In the genomic region with DNA sequence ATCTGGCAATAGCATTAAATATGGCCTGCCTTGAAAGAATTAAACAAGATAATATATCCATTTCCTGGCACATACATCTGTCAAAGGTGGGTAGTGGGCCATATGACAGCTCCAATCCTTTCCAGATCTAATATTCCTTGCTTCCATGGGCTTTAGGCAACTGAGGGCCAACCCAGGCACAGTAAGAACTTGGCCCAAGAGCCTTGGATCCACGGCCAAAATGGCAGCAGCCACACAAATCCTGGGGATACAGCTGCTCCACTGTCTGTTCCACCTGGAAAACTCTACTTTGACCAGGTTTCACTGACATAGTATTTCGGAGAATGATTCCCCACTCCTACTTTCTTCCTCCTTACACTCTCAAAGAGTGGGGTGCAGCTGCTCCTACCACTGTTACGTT, we compare ENCODE assay signal across 15 cellular contexts. TPM values are rescaled to one million over a fixed set of nuclear protein-coding genes. Genes with fewer than 3 reads are reported as not detected.
DNase-seq lines count a peak whose midpoint lies in the region; ATAC-seq and TF ChIP-seq lines count a peak whose summit lies in the region.
"Had no signal": no experiment of that assay in that cellular context is flagged by ENCODE, and none has a peak within 500 bp of the region (broad histone marks: within the 10 kb centered on the region; RNA-seq: fewer than 3 reads in every experiment).

No MANE protein-coding gene starts in this region.

- no peak for TF ChIP-seq RAD21 in HCT116 (IDR thresholded peaks at IDR 0.05; ENCODE audit: low read depth)

- RAD21 ChIA-PET in HCT116 (lab: Charles Lee; ENCODE audit: low non-redundant PET in 1 of 2, low total read pairs in 2 of 2, uncharacterized antibody in 2 of 2, unreplicated experiment in 2 of 2): no interaction called here

- intact Hi-C loops in HCT116 (cut with micrococcal nuclease) (no loop called here), OCI-LY7 (cut with micrococcal nuclease; ENCODE audit: unreplicated experiment) (no loop called here)

- TF ChIP-seq CTCF in HCT116 (IDR thresholded peaks at IDR 0.05 in 2 of 3, conservative IDR thresholded peaks at IDR 0.05 in 1 of 3; ENCODE audit: borderline replicate concordance in 1 of 3, insufficient read depth in 1 of 3, low read depth in 2 of 3, low read length in 2 of 3) (no peak), OCI-LY7 (conservative IDR thresholded peaks at IDR 0.05; ENCODE audit: low read length) (no peak)

- no peaks in the 10 kb centered on the region for H3K36me3 ChIP-seq in HCT116 (ENCODE audit: control insufficient read depth in 1 of 2, insufficient read depth in 2 of 2, low read length in 2 of 2)
- H3K36me3 ChIP-seq in OCI-LY7 (ENCODE audit: insufficient read depth, low read length): no peaks in the 10 kb centered on the region
- H3K36me3 ChIP-seq: SJSA1 had no signal

- H3K4me2 ChIP-seq in HCT116 (ENCODE audit: low read length) (0 out of 2 replicates have a peak overlapping the region, but pooled peaks have one; percentile 23), OCI-LY7 (ENCODE audit: low read length) (no peak overlapping the region)
- H3K4me2 ChIP-seq: BLaER1 treated with 17β-estradiol and CSF1 and Interleukin-3, amounts not matched to agents 10 nM and 100 nM had no signal

- DNase-seq in activated naive CD8-positive, alpha-beta T cell treated with anti-CD3 and anti-CD28 coated beads, Interleukin-2, amount 50 U/mL, for 24 hours: no peak
- DNase-seq in HCT116 (ENCODE audit: low read depth, low spot score): no peak
- peak; percentile 60 for DNase-seq in cerebellum (ENCODE audit: low spot score)
- peak; percentile 16 for DNase-seq in pons (ENCODE audit: low spot score)
- no peak for DNase-seq in OCI-LY7 (ENCODE audit: low spot score)
- no peak for DNase-seq in NCI-H510A treated with DMSO at 0.1 percent for 48 hours (lab: John Stamatoyannopoulos, UW)
- no peak for DNase-seq in islet precursor cell
- DNase-seq: KG1, NCI-H146, NCI-H2081, OCI-M1 had no signal

- H3K27me3 Mint-ChIP-seq in activated naive CD8-positive, alpha-beta T cell: no peaks in the 10 kb centered on the region
- no peaks in the 10 kb centered on the region for H3K27me3 Mint-ChIP-seq in activated naive CD8-positive, alpha-beta T cell treated with anti-CD3 and anti-CD28 coated beads, Interleukin-2, amount 50 U/mL, for 24 hours

- CTCF ChIA-PET in HCT116 (lab: Charles Lee): interaction anchor here (1.2 kb wide), 1 partner anchor 103 kb away, joined by 3 read pairs; no protein-coding TSS in a partner anchor
- CTCF ChIA-PET in OCI-LY7 (lab: Charles Lee; ENCODE audit: unreplicated experiment): interaction anchor here (0.5 kb wide), 1 partner anchor 86 kb away, joined by 3 read pairs; no protein-coding TSS in a partner anchor

- no peaks in the 10 kb centered on the region for H3K9me3 ChIP-seq in HCT116 (ENCODE audit: control insufficient read depth in 1 of 2, insufficient read depth in 1 of 2, low read depth in 1 of 2, low read length in 2 of 2)
- H3K9me3 ChIP-seq in OCI-LY7 (ENCODE audit: low read length): no peaks in the 10 kb centered on the region
- H3K9me3 ChIP-seq: BLaER1 treated with 17β-estradiol and CSF1 and Interleukin-3, amounts not matched to agents 10 nM and 100 nM had no signal

- POLR2A ChIA-PET in HCT116 (lab: Charles Lee): no interaction called here
- POLR2A ChIA-PET in OCI-LY7 (lab: Charles Lee): interaction anchor here (0.9 to 1.9 kb wide), 3 partner anchors 10 to 131 kb away, joined by 3 to 11 read pairs (median 3); no protein-coding TSS in a partner anchor

- no peaks in the 10 kb centered on the region for H4K20me1 ChIP-seq in HCT116 (ENCODE audit: insufficient read depth)
- no peaks in the 10 kb centered on the region for H4K20me1 ChIP-seq in OCI-LY7 (ENCODE audit: insufficient read depth, low read length)
- H4K20me1 ChIP-seq: BLaER1 treated with 17β-estradiol and CSF1 and Interleukin-3, amounts not matched to agents 10 nM and 100 nM had no signal

- no peaks in the 10 kb centered on the region for H3K79me2 ChIP-seq in HCT116 (ENCODE audit: insufficient read depth, low read length)
- no peaks in the 10 kb centered on the region for H3K79me2 ChIP-seq in OCI-LY7 (ENCODE audit: insufficient read depth, low read depth, low read length)

- H3K4me1 ChIP-seq in HCT116 (ENCODE audit: control insufficient read depth in 1 of 2, insufficient read depth in 2 of 2, low read length in 2 of 2) (peaks cover 0 to 35% of the 10 kb centered on the region in 2 experiments; a peak in 2 of 4 replicates), OCI-LY7 (ENCODE audit: insufficient read depth, low read length, poor library complexity, severe bottlenecking) (no peaks in the 10 kb centered on the region)
- H3K4me1 ChIP-seq: BLaER1 treated with 17β-estradiol and CSF1 and Interleukin-3, amounts not matched to agents 10 nM and 100 nM; SJSA1 had no signal

- H2AFZ ChIP-seq in HCT116 (ENCODE audit: low read depth, low read length, poor library complexity, severe bottlenecking): peak overlapping the region; percentile 30
- no peak overlapping the region for H2AFZ ChIP-seq in OCI-LY7 (ENCODE audit: low read length)

- ATAC-seq in activated naive CD8-positive, alpha-beta T cell treated with anti-CD3 and anti-CD28 coated beads, Interleukin-2, amount 50 U/mL, for 24 hours: no peak
- ATAC-seq in HCT116: peak; percentile 6; the same call in 1 of the 2 replicates

- peaks cover 61% of the 10 kb centered on the region for H3K4me1 Mint-ChIP-seq in activated naive CD8-positive, alpha-beta T cell (ENCODE audit: low read depth)
- H3K4me1 Mint-ChIP-seq in activated naive CD8-positive, alpha-beta T cell treated with anti-CD3 and anti-CD28 coated beads, Interleukin-2, amount 50 U/mL, for 24 hours: peaks cover 46% of the 10 kb centered on the region

- no peaks in the 10 kb centered on the region for H3K27me3 ChIP-seq in HCT116 (ENCODE audit: insufficient read depth, low read length)
- H3K27me3 ChIP-seq: BLaER1 treated with 17β-estradiol and CSF1 and Interleukin-3, amounts not matched to agents 10 nM and 100 nM had no signal

- H3K27ac Mint-ChIP-seq in activated naive CD8-positive, alpha-beta T cell: peak overlapping the region; percentile 28
- no peak overlapping the region for H3K27ac Mint-ChIP-seq in activated naive CD8-positive, alpha-beta T cell treated with anti-CD3 and anti-CD28 coated beads, Interleukin-2, amount 50 U/mL, for 24 hours

- H3K9ac ChIP-seq in HCT116 (ENCODE audit: low read length): no peak overlapping the region
- H3K9ac ChIP-seq: BLaER1 treated with 17β-estradiol and CSF1 and Interleukin-3, amounts not matched to agents 10 nM and 100 nM had no signal

- no peak overlapping the region for H3K27ac ChIP-seq in HCT116 (ENCODE audit: low read depth, low read length)
- no peak overlapping the region for H3K27ac ChIP-seq in OCI-LY7 (ENCODE audit: low read depth, low read length, poor library complexity, severe bottlenecking)
- H3K27ac ChIP-seq: BLaER1 treated with 17β-estradiol and CSF1 and Interleukin-3, amounts not matched to agents 10 nM and 100 nM; RWPE1; SJSA1 had no signal

- no TSS peak for BruUV-seq in HCT116 (replicated peaks; lab: Mats Ljungman, UMichigan)
- BruUV-seq in OCI-LY7 (replicated peaks; lab: Mats Ljungman, UMichigan): no TSS peak

- no peak overlapping the region for H3K4me3 Mint-ChIP-seq in activated naive CD8-positive, alpha-beta T cell
- H3K4me3 Mint-ChIP-seq in activated naive CD8-positive, alpha-beta T cell treated with anti-CD3 and anti-CD28 coated beads, Interleukin-2, amount 50 U/mL, for 24 hours: no peak overlapping the region

- no peaks in the 10 kb centered on the region for H3K9me3 Mint-ChIP-seq in activated naive CD8-positive, alpha-beta T cell (ENCODE audit: low read depth)
- H3K9me3 Mint-ChIP-seq in activated naive CD8-positive, alpha-beta T cell treated with anti-CD3 and anti-CD28 coated beads, Interleukin-2, amount 50 U/mL, for 24 hours: no peaks in the 10 kb centered on the region

- no peak for TF ChIP-seq POLR2A in HCT116 (IDR thresholded peaks at IDR 0.05; ENCODE audit: borderline replicate concordance, extremely low read depth, insufficient read depth, insufficient read length)

- H3K36me3 Mint-ChIP-seq in activated naive CD8-positive, alpha-beta T cell: peaks cover 2% of the 10 kb centered on the region
- H3K36me3 Mint-ChIP-seq in activated naive CD8-positive, alpha-beta T cell treated with anti-CD3 and anti-CD28 coated beads, Interleukin-2, amount 50 U/mL, for 24 hours (ENCODE audit: low read depth): no peaks in the 10 kb centered on the region

- H3K9me2 ChIP-seq in HCT116 (ENCODE audit: insufficient read depth) (no peaks in the 10 kb centered on the region), OCI-LY7 (ENCODE audit: insufficient read depth, low read length) (no peaks in the 10 kb centered on the region)

- H3K4me3 ChIP-seq in HCT116 (replicated peaks in 1 of 2; ENCODE audit: low read depth in 1 of 2, low read length in 2 of 2): no peak overlapping the region
- H3K4me3 ChIP-seq in OCI-LY7 (ENCODE audit: low read depth, low read length, poor library complexity, severe bottlenecking): no peak overlapping the region
- H3K4me3 ChIP-seq: BLaER1 treated with 17β-estradiol and CSF1 and Interleukin-3, amounts not matched to agents 10 nM and 100 nM; SJSA1 had no signal

TF ChIP-seq in HCT116, 20 proteins besides CTCF, POLR2A, EP300 and RAD21 (continues in another document):
- no peak for TF ChIP-seq ZFX (IDR thresholded peaks at IDR 0.05)
- TF ChIP-seq SP1 (IDR thresholded peaks at IDR 0.05; ENCODE audit: low read depth): no peak
- TF ChIP-seq CBX3 (IDR thresholded peaks at IDR 0.05; ENCODE audit: low read depth): no peak
- TF ChIP-seq, protein P1, sequence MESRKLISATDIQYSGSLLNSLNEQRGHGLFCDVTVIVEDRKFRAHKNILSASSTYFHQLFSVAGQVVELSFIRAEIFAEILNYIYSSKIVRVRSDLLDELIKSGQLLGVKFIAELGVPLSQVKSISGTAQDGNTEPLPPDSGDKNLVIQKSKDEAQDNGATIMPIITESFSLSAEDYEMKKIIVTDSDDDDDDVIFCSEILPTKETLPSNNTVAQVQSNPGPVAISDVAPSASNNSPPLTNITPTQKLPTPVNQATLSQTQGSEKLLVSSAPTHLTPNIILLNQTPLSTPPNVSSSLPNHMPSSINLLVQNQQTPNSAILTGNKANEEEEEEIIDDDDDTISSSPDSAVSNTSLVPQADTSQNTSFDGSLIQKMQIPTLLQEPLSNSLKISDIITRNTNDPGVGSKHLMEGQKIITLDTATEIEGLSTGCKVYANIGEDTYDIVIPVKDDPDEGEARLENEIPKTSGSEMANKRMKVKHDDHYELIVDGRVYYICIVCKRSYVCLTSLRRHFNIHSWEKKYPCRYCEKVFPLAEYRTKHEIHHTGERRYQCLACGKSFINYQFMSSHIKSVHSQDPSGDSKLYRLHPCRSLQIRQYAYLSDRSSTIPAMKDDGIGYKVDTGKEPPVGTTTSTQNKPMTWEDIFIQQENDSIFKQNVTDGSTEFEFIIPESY (IDR thresholded peaks at IDR 0.05; ENCODE audit: extremely low read depth, insufficient replicate concordance, low read length): no peak
- TF ChIP-seq TCF7L2 (IDR thresholded peaks at IDR 0.05; ENCODE audit: borderline replicate concordance, extremely low read depth, insufficient read depth, insufficient read length): no peak
- TF ChIP-seq EZH2 (IDR thresholded peaks at IDR 0.05): no peak

RNA-seq across cellular contexts. Expression of a gene that starts 13.3 kb away (rescaled TPM):
- total RNA-seq in HCT116 (2021; ENCODE audit: unreplicated experiment) (not detected), cerebellum (0.36 TPM), OCI-LY7 (2022) (not detected in 2 replicates)
- polyA plus RNA-seq in HCT116 (2012): 0.08 TPM in 1 of 2 replicates, not detected in the other
- 0.13 TPM in 1 of 2 replicates, not detected in the other for total RNA-seq in OCI-LY7 (2014; rRNA removed; shearing (Covaris generic))
- total RNA-seq: SJSA1 had no signal

Comparison
In these comparisons a context has a peak if more than half of its experiments do, and no peak if none do; other contexts are left out.
1. DNase-seq: peak in cerebellum (single experiment) and pons (single experiment); none in activated naive CD8-positive, alpha-beta T cell treated with anti-CD3 and anti-CD28 coated beads, Interleukin-2, amount 50 U/mL, for 24 hours (single experiment), HCT116 (single experiment), OCI-LY7 (single experiment), NCI-H510A treated with DMSO at 0.1 percent for 48 hours (single experiment) and islet precursor cell (single experiment).